21 cellular contexts compared by ENCODE assay signal in the genomic region with DNA sequence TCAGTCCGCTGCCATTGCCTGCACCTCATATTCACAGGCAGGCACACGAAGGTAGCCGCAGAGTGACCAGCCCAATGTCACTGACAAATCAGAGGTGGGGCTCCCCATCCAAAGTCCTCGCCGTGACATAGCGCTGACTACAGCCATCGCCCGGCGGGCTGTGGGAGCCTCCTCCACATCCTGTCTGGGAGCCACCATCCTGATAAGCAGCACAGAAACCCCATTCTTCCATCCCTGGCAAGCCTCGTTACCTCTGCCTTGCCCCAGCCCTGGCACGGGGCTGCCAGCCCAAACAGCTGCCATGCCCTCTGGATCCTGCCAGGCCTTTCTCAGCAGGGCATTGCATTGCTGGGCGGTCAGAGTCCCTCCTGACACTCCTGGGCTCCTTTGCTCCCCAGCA.
"Had no signal": no experiment of that assay in that cellular context is flagged by ENCODE, and none has a peak within 500 bp of the region (broad histone marks: within the 10 kb centered on the region; RNA-seq: fewer than 3 reads in every experiment).

No MANE protein-coding gene starts in this region.

- H3K4me1 Mint-ChIP-seq: activated naive CD4-positive, alpha-beta T cell treated with anti-CD3 and anti-CD28 coated beads, Interleukin-2, amount 50 U/mL, for 24 hours; memory B cell; nephron had no signal

- H3K9me3 ChIP-seq: sigmoid colon, thyroid gland, upper lobe of right lung had no signal

- H3K36me3 ChIP-seq: sigmoid colon, thyroid gland, upper lobe of right lung had no signal

- H3K27ac ChIP-seq: sigmoid colon, thyroid gland, upper lobe of right lung, WERI-Rb-1 had no signal

- H3K4me1 ChIP-seq: sigmoid colon, thyroid gland, upper lobe of right lung had no signal

- ATAC-seq: left ventricle myocardium superior, T-helper 17 cell, upper lobe of right lung had no signal

- H3K27ac Mint-ChIP-seq: activated naive CD4-positive, alpha-beta T cell treated with anti-CD3 and anti-CD28 coated beads, Interleukin-2, amount 50 U/mL, for 24 hours; memory B cell; nephron had no signal

- H3K9me3 Mint-ChIP-seq: activated naive CD4-positive, alpha-beta T cell treated with anti-CD3 and anti-CD28 coated beads, Interleukin-2, amount 50 U/mL, for 24 hours; brain; memory B cell; nephron had no signal

- H3K4me3 Mint-ChIP-seq: activated naive CD4-positive, alpha-beta T cell treated with anti-CD3 and anti-CD28 coated beads, Interleukin-2, amount 50 U/mL, for 24 hours; brain; memory B cell; nephron; T-helper 17 cell had no signal

- H3K27me3 ChIP-seq: sigmoid colon, thyroid gland, upper lobe of right lung had no signal

- DNase-seq: activated CD4-positive, alpha-beta T cell treated with anti-CD3 and anti-CD28 coated beads, Interleukin-2, amount 50 U/mL, for 1 hour; activated CD4-positive, CD25-positive, alpha-beta regulatory T cell treated with anti-CD3 and anti-CD28 coated beads, Interleukin-2, amount 50 U/mL, for 72 hours; activated gamma-delta T cell treated with Interleukin-2 at 50 U/mL for 16 hours; activated T-cell treated with anti-CD3 and anti-CD28 coated beads, Interleukin-2, amount 50 U/mL, for 1 hour; aorta; dermis blood vessel endothelial cell; effector CD8-positive, alpha-beta T cell; foreskin melanocyte; left ventricle myocardium superior; occipital lobe; sigmoid colon; stimulated activated CD4-positive, alpha-beta T cell treated with anti-CD3 and anti-CD28 coated beads, Interleukin-4, amount 100 ng/mL, for 1 hour; stimulated activated naive CD4-positive, alpha-beta T cell treated with Interleukin-2 at 50 U/mL for 16 hours; T-helper 17 cell; thyroid gland; upper lobe of right lung; WERI-Rb-1 had no signal

- H3K36me3 Mint-ChIP-seq: activated naive CD4-positive, alpha-beta T cell treated with anti-CD3 and anti-CD28 coated beads, Interleukin-2, amount 50 U/mL, for 24 hours; brain; memory B cell had no signal

- H3K4me3 ChIP-seq: sigmoid colon, thyroid gland, upper lobe of right lung had no signal

- H3K27me3 Mint-ChIP-seq: activated naive CD4-positive, alpha-beta T cell treated with anti-CD3 and anti-CD28 coated beads, Interleukin-2, amount 50 U/mL, for 24 hours; brain; memory B cell; T-helper 17 cell had no signal
